Comparison of ENCODE assay signal across 8 cellular contexts in the genomic region with DNA sequence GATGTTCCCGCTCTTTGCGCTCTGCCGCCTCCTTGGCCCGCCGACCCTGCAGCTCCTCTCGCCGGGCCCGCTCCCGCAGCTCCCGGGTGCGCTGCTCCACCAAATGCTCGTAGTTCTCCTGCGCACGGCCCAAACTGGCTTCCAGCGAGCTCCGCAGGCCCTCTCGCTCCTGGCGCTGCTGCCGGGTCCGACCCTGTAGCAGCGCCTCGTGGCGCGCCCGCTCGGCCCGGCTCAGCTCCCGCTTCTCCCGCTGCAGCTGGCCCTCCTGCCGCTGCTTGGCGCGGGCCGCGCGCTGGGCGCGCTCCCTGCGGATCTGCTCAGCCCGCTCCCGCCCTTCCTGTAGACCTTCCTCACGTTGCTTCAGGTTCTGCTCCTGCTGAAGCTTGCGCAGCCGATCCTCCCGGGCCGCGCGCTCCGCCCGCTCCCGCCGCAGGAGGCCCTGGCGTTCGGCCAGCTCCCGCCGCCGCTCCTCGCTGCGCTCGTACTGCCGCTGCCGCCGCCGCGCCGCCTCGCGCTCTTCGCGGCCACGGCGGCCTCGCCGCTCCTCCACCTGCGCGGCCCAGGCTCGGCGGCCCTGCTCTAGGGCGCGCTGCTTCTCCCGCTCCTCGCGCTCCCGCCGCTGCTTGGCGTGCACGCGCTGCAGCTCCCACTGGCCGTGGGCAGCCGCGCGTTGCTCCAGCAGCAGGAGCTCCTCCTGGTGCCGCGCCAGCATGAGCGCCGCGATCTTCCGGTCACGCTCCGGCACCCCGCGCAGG. TPM values are rescaled to one million over a fixed set of nuclear protein-coding genes. Genes with fewer than 3 reads are reported as not detected.
DNase-seq lines count a peak whose midpoint lies in the region; ATAC-seq and TF ChIP-seq lines count a peak whose summit lies in the region.

No MANE protein-coding gene starts in this region.

- POLR2A ChIA-PET in naive thymus-derived CD8-positive, alpha-beta T cell (lab: Charles Lee), result no interaction called here

- peaks cover 8 to 15% (median 14%) of the 10 kb centered on the region in 4 donors for H3K4me1 Mint-ChIP-seq in naive thymus-derived CD8-positive, alpha-beta T cell

- H3K9me3 Mint-ChIP-seq in naive thymus-derived CD8-positive, alpha-beta T cell, result no peaks in the 10 kb centered on the region

- H3K27me3 Mint-ChIP-seq in naive thymus-derived CD8-positive, alpha-beta T cell, result peaks cover 38 to 80% (median 61%) of the 10 kb centered on the region in 5 donors

- H3K4me3 ChIP-seq in choroid plexus epithelial cell (ENCODE audit: low read depth, low read length), result no peak overlapping the region
- H3K4me3 ChIP-seq in dorsolateral prefrontal cortex, result peak overlapping the region in 16 of 59 donors; percentile 4 to 49 (median 24)

- intact Hi-C loops in dorsolateral prefrontal cortex (cut with DNase I), result loop anchor here in 1 of 2 donors (10.0 kb wide), 1 partner anchor 327 kb away; no protein-coding TSS in a partner anchor

- DNase-seq in AG08396 (ENCODE audit: low spot score) (peak; percentile 28), KBM-7 (peak; percentile 42), choroid plexus epithelial cell (ENCODE audit: low read depth) (peak; percentile 34), lung microvascular endothelial cell (ENCODE audit: low read depth in 2 of 2) (peak; percentile 17 to 37), nucleus accumbens (lab: John Stamatoyannopoulos, UW) (no peak), dorsolateral prefrontal cortex (no peak)
- no peak for DNase-seq in naive thymus-derived CD8-positive, alpha-beta T cell
- no peak for DNase-seq in stimulated activated naive CD4-positive, alpha-beta T cell treated with Interleukin-2 at 50 U/mL for 16 hours (lab: John Stamatoyannopoulos, UW)

- in situ Hi-C loops in KBM-7 (cut with MboI; ENCODE audit: low pct_unique_long_range_greater_than_20kb, low sequenced_read_pairs), result loop anchor here (10.0 kb wide), 1 partner anchor 453 kb away; no protein-coding TSS in a partner anchor

- H3K27me3 ChIP-seq in dorsolateral prefrontal cortex, result peaks cover 0 to 30% (median 2%) of the 10 kb centered on the region in 45 donors

- no peak for ATAC-seq in naive thymus-derived CD8-positive, alpha-beta T cell

- no peaks in the 10 kb centered on the region for H3K36me3 Mint-ChIP-seq in naive thymus-derived CD8-positive, alpha-beta T cell

- H3K27ac Mint-ChIP-seq in naive thymus-derived CD8-positive, alpha-beta T cell, result no peak overlapping the region

- no peak overlapping the region for H3K27ac ChIP-seq in dorsolateral prefrontal cortex

- H3K4me3 Mint-ChIP-seq in naive thymus-derived CD8-positive, alpha-beta T cell, result peak overlapping the region in 5 of 10 donors; percentile 18 to 78 (median 61)

- TF ChIP-seq CTCF in choroid plexus epithelial cell (conservative IDR thresholded peaks at IDR 0.05; ENCODE audit: low read depth, low read length), result no peak
- TF ChIP-seq CTCF in dorsolateral prefrontal cortex (IDR thresholded peaks at IDR 0.05 in 54 of 56, conservative IDR thresholded peaks at IDR 0.05 in 2 of 56; ENCODE audit: low read depth in 1 of 56, partially characterized antibody in 56 of 56), result no peak

RNA-seq across cellular contexts. Expression of gene CCDC177, which starts 2.6 kb away (rescaled TPM):
- total RNA-seq in lung microvascular endothelial cell (not detected in 2 replicates), dorsolateral prefrontal cortex (10 to 100 TPM in 59 of 120 experiments, 1 to 10 TPM in 61; 2.8 to 14.6 (median 10.0) TPM)
- not detected for total RNA-seq in naive thymus-derived CD8-positive, alpha-beta T cell
- polyA plus RNA-seq in naive thymus-derived CD8-positive, alpha-beta T cell, result not detected

RNA-seq across cellular contexts. Expression of gene SUSD6, which starts 39.3 kb away (rescaled TPM):
- total RNA-seq in lung microvascular endothelial cell (8.1 and 11.3 TPM in 2 replicates), dorsolateral prefrontal cortex (10 to 100 TPM; 25.2 to 57.8 (median 35.8) TPM)
- 10 to 100 TPM; 34.7 to 38.8 TPM for total RNA-seq in naive thymus-derived CD8-positive, alpha-beta T cell
- polyA plus RNA-seq in naive thymus-derived CD8-positive, alpha-beta T cell, result 1 to 10 TPM; 4.5 to 6.8 (median 5.6) TPM

Comparison
In these comparisons a context has a peak if more than half of its experiments do, and no peak if none do; other contexts are left out.
1. DNase-seq: peak in AG08396 (single experiment), KBM-7 (single experiment), choroid plexus epithelial cell (single experiment) and lung microvascular endothelial cell (2 of 2); none in naive thymus-derived CD8-positive, alpha-beta T cell (0 of 10), stimulated activated naive CD4-positive, alpha-beta T cell treated with Interleukin-2 at 50 U/mL for 16 hours (single experiment), nucleus accumbens (0 of 56) and dorsolateral prefrontal cortex (0 of 10).